ENCODE assay signal across 8 cellular contexts in the genomic region with DNA sequence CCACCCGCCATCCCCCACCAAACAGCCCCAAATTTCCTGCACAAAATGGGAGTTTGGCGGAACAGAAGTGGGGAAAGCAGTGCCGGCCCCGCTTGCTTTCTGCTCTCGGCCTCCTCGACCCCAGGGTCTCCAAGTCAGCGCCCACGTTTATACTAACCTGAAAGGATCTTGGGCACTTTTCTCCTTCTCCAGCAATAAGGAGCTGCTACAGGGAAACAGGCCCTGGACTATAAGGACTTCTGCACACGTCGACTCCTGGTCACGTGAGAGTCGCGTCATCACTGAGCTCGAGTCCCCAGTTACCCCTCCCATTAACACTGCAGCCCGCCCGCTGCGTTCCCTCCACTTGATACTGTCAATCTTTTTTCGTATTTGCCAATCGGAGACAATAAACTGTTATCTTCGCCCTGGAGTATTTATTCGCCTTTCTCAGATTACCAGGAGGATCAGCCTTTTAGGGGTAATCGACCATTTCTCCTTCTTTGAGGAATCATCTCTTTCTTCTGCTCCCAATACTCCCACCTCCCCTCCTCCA. TPM values are rescaled to one million over a fixed set of nuclear protein-coding genes. Genes with fewer than 3 reads are reported as not detected.
A peak's percentile ranks its signal among the peaks of the same experiment; 100 is the strongest.
DNase-seq lines count a peak whose midpoint lies in the region; ATAC-seq, FAIRE-seq and TF ChIP-seq lines count a peak whose summit lies in the region.

A gene with protein sequence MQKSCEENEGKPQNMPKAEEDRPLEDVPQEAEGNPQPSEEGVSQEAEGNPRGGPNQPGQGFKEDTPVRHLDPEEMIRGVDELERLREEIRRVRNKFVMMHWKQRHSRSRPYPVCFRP (minus strand): TSS at position 235 of the 535 bp plus-strand sequence. CDS start 1,176 bp downstream, outside the sequence.

- peak; percentile 85 for DNase-seq in NCI-H2107 (lab: John Stamatoyannopoulos, UW)
- DNase-seq in bronchial epithelial cell (ENCODE audit: low read depth): peak; percentile 71
- peak; percentile 64 for DNase-seq in iPS-NIHi11 (ENCODE audit: low spot score)
- no peak for DNase-seq in cortex of kidney (lab: John Stamatoyannopoulos, UW)

- H3K4me3 ChIP-seq in bronchial epithelial cell (ENCODE audit: low read depth, low read length): peak within 1 kb of the TSS; percentile 59
- peak within 1 kb of the TSS; percentile 50 to 60 (median 54) for H3K4me3 ChIP-seq in skin epidermis

- H3K27me3 ChIP-seq in bronchial epithelial cell (ENCODE audit: control insufficient read depth, insufficient read depth, low read length): no peaks in the 10 kb centered on the region

- FAIRE-seq in bronchial epithelial cell (lab: Jason Lieb, UNC): no peak

- no peak for TF ChIP-seq CTCF in VCaP (conservative IDR thresholded peaks at IDR 0.05)
- no peak for TF ChIP-seq CTCF in bronchial epithelial cell (IDR thresholded peaks at IDR 0.05; ENCODE audit: insufficient read depth, low read length, severe bottlenecking)

- H3K36me3 ChIP-seq in bronchial epithelial cell (ENCODE audit: control insufficient read depth, insufficient read depth, low read length): no peaks in the 10 kb centered on the region

- H3K27ac ChIP-seq in VCaP (peak within 1 kb of the TSS; percentile 54), skin epidermis (peak within 1 kb of the TSS in 20 of 21 experiments; percentile 43 to 86 (median 81))

- ATAC-seq in GM18519 (IDR thresholded peaks at IDR 0.05; ENCODE audit: low FRiP score, unreplicated experiment): peak; percentile 93
- ATAC-seq in HG03039 (IDR thresholded peaks at IDR 0.05; ENCODE audit: unreplicated experiment): peak; percentile 98

RNA-seq across cellular contexts. Expression of the gene that starts here (rescaled TPM):
- total RNA-seq in bronchial epithelial cell: 60.2 and 69.2 TPM in 2 replicates
